Comparison of ENCODE assay signal across 8 cellular contexts in genomic region chr16:31868701-31869167, GRCh38. TPM values are rescaled to one million over a fixed set of nuclear protein-coding genes. Genes with fewer than 3 reads are reported as not detected.
DNase-seq lines count a peak whose midpoint lies in the region; ATAC-seq lines count a peak whose summit lies in the region.

No MANE protein-coding gene starts in this region.

- CTCF ChIA-PET in activated CD4-positive, alpha-beta memory T cell treated with anti-CD3 and anti-CD28 coated beads for 36 hours (lab: Charles Lee) = interaction anchor here (0.6 to 3.7 kb wide), 32 partner anchors 9 to 1024 kb away, joined by 3 to 43 read pairs (median 4); partner anchors contain the start of genes ARMC5, FUS, HSD3B7 and RUSF1

- H3K27me3 ChIP-seq in mesendoderm (ENCODE audit: insufficient read depth, low read length, poor library complexity) = no peaks in the 10 kb centered on the region

- WGBS in mesendoderm (ENCODE audit: extremely low coverage, insufficient coverage, low lambda C conversion rate) = no CpG with 5 or more reads among the region's 8 CpGs

- peaks cover 2% of the 10 kb centered on the region for H3K36me3 Mint-ChIP-seq in activated CD4-positive, alpha-beta memory T cell treated with anti-CD3 and anti-CD28 coated beads for 36 hours

- no peaks in the 10 kb centered on the region for H3K9me3 Mint-ChIP-seq in activated CD4-positive, alpha-beta memory T cell treated with anti-CD3 and anti-CD28 coated beads for 36 hours

- peaks cover 51% of the 10 kb centered on the region for H3K4me1 Mint-ChIP-seq in activated CD4-positive, alpha-beta memory T cell treated with anti-CD3 and anti-CD28 coated beads for 36 hours (ENCODE audit: low read depth)

- H3K9ac ChIP-seq in mesendoderm (ENCODE audit: low read length) = no peak overlapping the region

- H3K27ac Mint-ChIP-seq in activated CD4-positive, alpha-beta memory T cell treated with anti-CD3 and anti-CD28 coated beads for 36 hours = peak overlapping the region; percentile 96

- no peaks in the 10 kb centered on the region for H3K27me3 Mint-ChIP-seq in activated CD4-positive, alpha-beta memory T cell treated with anti-CD3 and anti-CD28 coated beads for 36 hours

- H4K5ac ChIP-seq in mesendoderm (ENCODE audit: low read length) = no peak overlapping the region

- intact Hi-C loops in activated CD4-positive, alpha-beta memory T cell treated with anti-CD3 and anti-CD28 coated beads for 36 hours (cut with micrococcal nuclease) = loop anchor here (1.0 to 10.0 kb wide), 12 partner anchors 9 to 946 kb away; partner anchors contain the start of genes ARMC5, FBXL19, SETD1A and VKORC1

- no peaks in the 10 kb centered on the region for H3K79me2 ChIP-seq in mesendoderm (ENCODE audit: control insufficient read depth, insufficient read depth, low read length)

- no peak overlapping the region for H3K4me2 ChIP-seq in mesendoderm (ENCODE audit: low read length)

- no peaks in the 10 kb centered on the region for H3K4me1 ChIP-seq in mesendoderm (ENCODE audit: control insufficient read depth, low read depth, low read length)

- DNase-seq in NCI-H1436 (lab: John Stamatoyannopoulos, UW) = peak; percentile 65
- no peak for DNase-seq in NCI-H1436 treated with DMSO at 0.1 percent for 48 hours (lab: John Stamatoyannopoulos, UW)
- DNase-seq in NCI-H748 (lab: John Stamatoyannopoulos, UW; ENCODE audit: unreplicated experiment) = peak; percentile 62
- DNase-seq in activated CD4-positive, alpha-beta memory T cell treated with anti-CD3 and anti-CD28 coated beads for 36 hours = peak; percentile 87
- DNase-seq in effector CD4-positive, alpha-beta T cell = peak; percentile 81
- peak; percentile 68 for DNase-seq in mesendoderm
- peak; percentile 74 for DNase-seq in stimulated activated CD8-positive, alpha-beta memory T cell treated with anti-CD3 and anti-CD28 coated beads, Interleukin-15, amount 100 ng/mL, for 1 hour (ENCODE audit: low read depth)

- H3K4me3 Mint-ChIP-seq in activated CD4-positive, alpha-beta memory T cell treated with anti-CD3 and anti-CD28 coated beads for 36 hours = peak overlapping the region; percentile 59

- no peak overlapping the region for H3K4ac ChIP-seq in mesendoderm (ENCODE audit: low read depth, low read length)

- H3K79me1 ChIP-seq in mesendoderm (ENCODE audit: low read length) = no peaks in the 10 kb centered on the region

- H2AK5ac ChIP-seq in mesendoderm (ENCODE audit: low read length) = no peak overlapping the region

- H3K56ac ChIP-seq in mesendoderm (ENCODE audit: low read length) = no peak overlapping the region

- no peak overlapping the region for H2BK15ac ChIP-seq in mesendoderm (replicated peaks; ENCODE audit: low read depth)

- POLR2A ChIA-PET in activated CD4-positive, alpha-beta memory T cell treated with anti-CD3 and anti-CD28 coated beads for 36 hours (lab: Charles Lee) = interaction anchor here (0.7 to 2.9 kb wide), 5 partner anchors 9 to 409 kb away, joined by 3 to 26 read pairs (median 3); partner anchors contain the start of gene ARMC5

- no peaks in the 10 kb centered on the region for H3K36me3 ChIP-seq in mesendoderm (ENCODE audit: control insufficient read depth, insufficient read depth, low read length)

- H3K27ac ChIP-seq in mesendoderm (ENCODE audit: low read depth, low read length) = no peak overlapping the region

- H2BK5ac ChIP-seq in mesendoderm (ENCODE audit: low read length) = no peak overlapping the region

- peak; percentile 50 for ATAC-seq in HG03354 (IDR thresholded peaks at IDR 0.05; ENCODE audit: poor library complexity, severe bottlenecking, unreplicated experiment)

- no peak overlapping the region for H4K8ac ChIP-seq in mesendoderm (ENCODE audit: low read depth, low read length)

- no peak overlapping the region for H3K23ac ChIP-seq in mesendoderm (ENCODE audit: low read length)

- no peak overlapping the region for H2BK120ac ChIP-seq in mesendoderm (ENCODE audit: low read depth, low read length)

- H3K4me3 ChIP-seq in mesendoderm (ENCODE audit: low read length) = no peak overlapping the region

- no peak overlapping the region for H3K18ac ChIP-seq in mesendoderm (ENCODE audit: low read length)

RNA-seq across cellular contexts. Expression of gene ZNF267, which starts 4.9 kb away (rescaled TPM):
- total RNA-seq in activated CD4-positive, alpha-beta memory T cell treated with anti-CD3 and anti-CD28 coated beads for 36 hours = 10 to 100 TPM; 72.1 to 76.4 TPM
- 15.7 TPM for polyA plus RNA-seq in mesendoderm (2013, experiment 1 of 2)
- 15.4 TPM for polyA plus RNA-seq in mesendoderm (2013, experiment 2 of 2)
